9 cellular contexts compared by ENCODE assay signal in genomic region chr6:27889628-27890315, GRCh38. TPM values are rescaled to one million over a fixed set of nuclear protein-coding genes. Genes with fewer than 3 reads are reported as not detected.
A peak's percentile ranks its signal among the peaks of the same experiment; 100 is the strongest.
DNase-seq lines count a peak whose midpoint lies in the region; ATAC-seq and TF ChIP-seq lines count a peak whose summit lies in the region.
"Had no signal": no experiment of that assay in that cellular context is flagged by ENCODE, and none has a peak within 500 bp of the region (broad histone marks: within the 10 kb centered on the region; RNA-seq: fewer than 3 reads in every experiment).

No MANE protein-coding gene starts in this region.

- ATAC-seq in right cardiac atrium (no peak), thoracic aorta (ENCODE audit: insufficient number of reproducible peaks, low FRiP score, low read depth) (no peak), HG03571 (IDR thresholded peaks at IDR 0.05; ENCODE audit: unreplicated experiment) (no peak)

- peak overlapping the region; percentile 60 for H3K4me3 ChIP-seq in left ventricle myocardium inferior
- no peak overlapping the region for H3K4me3 ChIP-seq in right cardiac atrium (ENCODE audit: low read length)
- peak overlapping the region; percentile 32 to 51 (median 34) for H3K4me3 ChIP-seq in esophagus muscularis mucosa
- H3K4me3 ChIP-seq in thoracic aorta = peak overlapping the region; percentile 55

- WGBS in right cardiac atrium = 34% methylated on average over 12 of the region's 12 CpGs
- 37% methylated on average over 12 of the region's 12 CpGs for WGBS in esophagus muscularis mucosa

- H3K27ac ChIP-seq in left ventricle myocardium inferior (replicated peaks) (no peak overlapping the region), right cardiac atrium (ENCODE audit: low read length) (no peak overlapping the region), esophagus muscularis mucosa (replicated peaks in 1 of 4) (no peak overlapping the region), thoracic aorta (no peak overlapping the region)

- TF ChIP-seq EP300 in esophagus muscularis mucosa (IDR thresholded peaks at IDR 0.05) = no peak

- peaks cover 37% of the 10 kb centered on the region for H3K4me1 ChIP-seq in left ventricle myocardium inferior
- H3K4me1 ChIP-seq in right cardiac atrium (ENCODE audit: control insufficient read depth, insufficient read depth, low read length) = peaks cover 4% of the 10 kb centered on the region
- H3K4me1 ChIP-seq in esophagus muscularis mucosa = peaks cover 25 to 31% (median 28%) of the 10 kb centered on the region in 4 donors
- H3K4me1 ChIP-seq in thoracic aorta (ENCODE audit: control insufficient read depth in 1 of 2, low read depth in 2 of 2) = peaks cover 0 to 28% of the 10 kb centered on the region in 2 donors

- TF ChIP-seq CTCF in left ventricle myocardium inferior (IDR thresholded peaks at IDR 0.05; ENCODE audit: borderline replicate concordance) (no peak), esophagus muscularis mucosa (IDR thresholded peaks at IDR 0.05) (no peak), thoracic aorta (IDR thresholded peaks at IDR 0.05) (no peak)

- TF ChIP-seq POLR2A in esophagus muscularis mucosa (IDR thresholded peaks at IDR 0.05; ENCODE audit: low read depth) = no peak

- H3K27me3 ChIP-seq in left ventricle myocardium inferior (ENCODE audit: low read depth) = peaks cover 83% of the 10 kb centered on the region
- peaks cover 3% of the 10 kb centered on the region for H3K27me3 ChIP-seq in right cardiac atrium (ENCODE audit: control insufficient read depth, insufficient read depth)
- peaks cover 0 to 82% (median 42%) of the 10 kb centered on the region in 4 donors for H3K27me3 ChIP-seq in esophagus muscularis mucosa
- no peaks in the 10 kb centered on the region for H3K27me3 ChIP-seq in thoracic aorta (replicated peaks; ENCODE audit: insufficient read depth)

- intact Hi-C loops in left ventricle myocardium inferior (cut with micrococcal nuclease) = loop anchor here (5.0 to 10.0 kb wide), 2 partner anchors 372 to 705 kb away; no protein-coding TSS in a partner anchor
- intact Hi-C loops in right cardiac atrium (cut with DNase I) = loop anchor here (5.0 to 10.0 kb wide), 5 partner anchors 55 to 715 kb away; a partner anchor contains a TSS
- intact Hi-C loops in esophagus muscularis mucosa (cut with DNase I) = loop anchor here (5.0 to 10.0 kb wide), 2 partner anchors 52 to 385 kb away; a partner anchor contains a TSS

- no peak for DNase-seq in left ventricle myocardium inferior
- DNase-seq in right cardiac atrium = no peak
- no peak for DNase-seq in esophagus muscularis mucosa (ENCODE audit: extremely low spot score)
- no peak for DNase-seq in thoracic aorta (ENCODE audit: low spot score)
- DNase-seq in NCI-H69 (lab: John Stamatoyannopoulos, UW) = no peak
- DNase-seq in SKM-1 (lab: John Stamatoyannopoulos, UW; ENCODE audit: unreplicated experiment) = no peak
- DNase-seq: KG1 had no signal

- H3K9me3 ChIP-seq in left ventricle myocardium inferior (replicated peaks) (no peaks in the 10 kb centered on the region), right cardiac atrium (ENCODE audit: control insufficient read depth, low read length) (no peaks in the 10 kb centered on the region), esophagus muscularis mucosa (no peaks in the 10 kb centered on the region), thoracic aorta (no peaks in the 10 kb centered on the region)

- no peaks in the 10 kb centered on the region for H3K36me3 ChIP-seq in left ventricle myocardium inferior
- no peaks in the 10 kb centered on the region for H3K36me3 ChIP-seq in esophagus muscularis mucosa
- H3K36me3 ChIP-seq in thoracic aorta = no peaks in the 10 kb centered on the region

TF ChIP-seq in PFSK-1, 5 proteins besides CTCF, POLR2A, EP300 and RAD21:
- 0 out of 2 replicates have a peak, but pooled peaks have one; percentile 3 for TF ChIP-seq TAF1 (IDR thresholded peaks at IDR 0.05; ENCODE audit: borderline replicate concordance, insufficient read depth, low read length)
- TF ChIP-seq POLR2AphosphoS5 (IDR thresholded peaks at IDR 0.05; ENCODE audit: low read depth, low read length) = no peak; the same call in 1 of the 2 replicates
- 0 out of 2 replicates have a peak, but pooled peaks have one; percentile 37 for TF ChIP-seq SIN3A (IDR thresholded peaks at IDR 0.05; ENCODE audit: borderline replicate concordance, insufficient read depth, low read length)

RNA-seq across cellular contexts. Expression of gene OR2B2, which starts 22.4 kb away (rescaled TPM):
- total RNA-seq in left ventricle myocardium inferior = not detected
- total RNA-seq in right cardiac atrium = not detected
- not detected for polyA plus RNA-seq in right cardiac atrium
- polyA plus RNA-seq in PFSK-1 (2012; ENCODE audit: insufficient read length, low read depth) = not detected
- not detected for total RNA-seq in esophagus muscularis mucosa
- not detected for total RNA-seq in thoracic aorta
